In the genomic region with DNA sequence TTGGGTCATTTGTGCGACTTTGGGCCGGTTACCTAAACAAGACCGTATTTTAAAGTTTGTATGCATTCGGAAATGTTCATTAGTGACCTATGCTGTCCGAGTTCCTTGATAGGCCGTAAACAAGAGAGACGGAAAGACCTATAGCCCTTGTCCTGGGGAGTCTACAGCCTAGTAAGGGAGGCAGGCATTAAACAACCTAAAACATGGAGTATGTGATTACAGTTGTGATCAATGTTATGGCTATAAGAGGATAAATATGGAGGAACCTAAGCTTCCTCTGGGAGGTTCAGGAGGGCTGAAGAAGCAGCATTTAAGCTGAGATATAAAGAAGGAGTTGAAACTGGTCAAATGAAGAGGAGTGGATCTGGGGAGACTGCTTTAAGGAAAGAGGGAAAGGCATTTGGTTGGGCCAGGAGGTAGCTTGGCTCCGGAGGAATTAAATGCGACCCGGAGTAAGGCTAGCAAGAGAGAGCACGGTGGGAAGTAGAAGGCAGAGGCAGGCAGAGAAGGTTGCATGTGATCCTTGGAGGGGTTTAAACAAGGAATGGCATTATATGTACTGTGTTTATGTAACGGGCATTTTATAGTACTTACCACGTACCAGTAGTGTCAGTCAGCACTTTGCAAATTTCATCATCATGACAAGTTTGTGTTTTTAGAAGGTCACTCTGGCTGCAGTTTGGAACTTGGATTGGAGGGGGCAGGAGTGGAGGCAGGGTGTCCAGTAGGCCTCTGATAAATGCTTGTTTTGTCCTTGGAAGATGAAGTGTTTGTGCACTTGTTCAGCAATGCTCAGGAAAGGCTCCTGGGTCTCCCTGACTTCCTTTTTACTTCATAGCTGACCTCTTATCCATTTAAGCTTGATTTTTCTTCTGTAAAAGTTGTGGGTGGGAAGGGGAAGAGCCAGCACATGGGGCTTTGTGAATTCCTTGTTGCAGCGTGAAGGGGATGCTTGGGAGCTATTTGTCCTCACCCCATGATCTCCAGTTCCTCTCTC, we compare ENCODE assay signal across 6 cellular contexts. TPM values are rescaled to one million over a fixed set of nuclear protein-coding genes. Genes with fewer than 3 reads are reported as not detected.
DNase-seq lines count a peak whose midpoint lies in the region; ATAC-seq, FAIRE-seq and TF ChIP-seq lines count a peak whose summit lies in the region.

No MANE protein-coding gene starts in this region.

- peaks cover 16 to 19% of the 10 kb centered on the region in 2 experiments for H3K4me1 ChIP-seq in trophoblast cell (ENCODE audit: control insufficient read depth in 1 of 2, insufficient read depth in 2 of 2, low read length in 2 of 2)

- no peaks in the 10 kb centered on the region for H3K27me3 ChIP-seq in trophoblast cell (ENCODE audit: insufficient read depth, low read length)

- no peak for FAIRE-seq in H54 (lab: Jason Lieb, UNC)

- peak overlapping the region; percentile 48 for H2BK120ac ChIP-seq in trophoblast cell (ENCODE audit: insufficient read depth, low read length, poor library complexity)

- no peak for TF ChIP-seq POLR2A in H54 (IDR thresholded peaks at IDR 0.05; ENCODE audit: low read depth, low read length)

- no peak for DNase-seq in LNCaP clone FGC (ENCODE audit: low read depth)
- DNase-seq in chondrocyte (ENCODE audit: low spot score): no peak
- DNase-seq in trophoblast cell: peak in 1 of 2 donors; percentile 50
- no peak for DNase-seq in dermis blood vessel endothelial cell
- DNase-seq in H54 (ENCODE audit: insufficient read length, low spot score): no peak

- H3K4me3 ChIP-seq in LNCaP clone FGC (ENCODE audit: low read depth, low read length) (peak overlapping the region; percentile 73), trophoblast cell (ENCODE audit: low read depth, low read length) (no peak overlapping the region)

- H2AFZ ChIP-seq in trophoblast cell (ENCODE audit: insufficient read depth, low read length, poor library complexity): peak overlapping the region; percentile 51

- peak overlapping the region; percentile 7 for H2AK5ac ChIP-seq in trophoblast cell (ENCODE audit: low read length)

- TF ChIP-seq CTCF in LNCaP clone FGC (IDR thresholded peaks at IDR 0.05; ENCODE audit: control insufficient read depth, extremely low read depth, insufficient read depth) (no peak), chondrocyte (IDR thresholded peaks at IDR 0.05) (no peak)

- no peak overlapping the region for H2BK5ac ChIP-seq in trophoblast cell (ENCODE audit: low read depth, low read length, poor library complexity)

- H2BK12ac ChIP-seq in trophoblast cell (ENCODE audit: low read length): peak overlapping the region; percentile 30

- H3K79me1 ChIP-seq in trophoblast cell (ENCODE audit: low read length): peaks cover 12% of the 10 kb centered on the region

- peaks cover 55% of the 10 kb centered on the region for H3K4me1 Mint-ChIP-seq in chondrocyte (ENCODE audit: low read depth)

- peaks cover 3% of the 10 kb centered on the region for H3K9me3 Mint-ChIP-seq in chondrocyte (ENCODE audit: low read depth)

- H3K18ac ChIP-seq in trophoblast cell (ENCODE audit: low read length): peak overlapping the region; percentile 37

- peak overlapping the region; percentile 75 for H4K8ac ChIP-seq in trophoblast cell (ENCODE audit: low read depth, low read length)

- no CpG with 5 or more reads among the region's 14 CpGs for WGBS in trophoblast cell (ENCODE audit: extremely low coverage, insufficient coverage, insufficient read length)

- no peaks in the 10 kb centered on the region for H3K9me3 ChIP-seq in trophoblast cell (ENCODE audit: insufficient read depth, low read depth, low read length)

- no peaks in the 10 kb centered on the region for H3K27me3 Mint-ChIP-seq in chondrocyte (ENCODE audit: low read depth)

- no peak overlapping the region for H3K9ac ChIP-seq in trophoblast cell (ENCODE audit: low read length)

- H3K27ac ChIP-seq in trophoblast cell (ENCODE audit: low read depth, low read length): peak overlapping the region; percentile 43

- ATAC-seq in GM18858 (IDR thresholded peaks at IDR 0.05; ENCODE audit: unreplicated experiment): no peak

- H3K4ac ChIP-seq in trophoblast cell (ENCODE audit: low read depth, low read length): no peak overlapping the region

- no peak overlapping the region for H3K23ac ChIP-seq in trophoblast cell (ENCODE audit: low read length)

- H3K27ac Mint-ChIP-seq in chondrocyte (ENCODE audit: unreplicated experiment): peak overlapping the region; percentile 94

- peak overlapping the region; percentile 52 for H3K14ac ChIP-seq in trophoblast cell (ENCODE audit: low read length)

- peak overlapping the region; percentile 77 for H3K4me3 Mint-ChIP-seq in chondrocyte (ENCODE audit: unreplicated experiment)

- no peaks in the 10 kb centered on the region for H3K36me3 ChIP-seq in trophoblast cell (ENCODE audit: control insufficient read depth in 1 of 2, insufficient read depth in 2 of 2, low read length in 2 of 2)

- H3K4me2 ChIP-seq in trophoblast cell (ENCODE audit: low read length): peak overlapping the region; percentile 58

- H3K36me3 Mint-ChIP-seq in chondrocyte (ENCODE audit: low read depth): no peaks in the 10 kb centered on the region

- H4K91ac ChIP-seq in trophoblast cell (ENCODE audit: low read depth, low read length): peak overlapping the region; percentile 59

- peaks cover 4% of the 10 kb centered on the region for H3K79me2 ChIP-seq in trophoblast cell (ENCODE audit: control insufficient read depth, insufficient read depth, low read length, poor library complexity)

- H4K12ac ChIP-seq in trophoblast cell (ENCODE audit: low read depth, low read length): peak overlapping the region; percentile 26

RNA-seq across cellular contexts. Expression of a gene that starts 1.0 kb away (rescaled TPM):
- 5.1 to 7.7 TPM (median 6.5 TPM) in 3 replicates for total RNA-seq in chondrocyte
- polyA plus RNA-seq in trophoblast cell (2013): 21.5 and 23.7 TPM in 2 replicates
- 4.4 and 5.6 TPM in 2 replicates for total RNA-seq in dermis blood vessel endothelial cell

RNA-seq across cellular contexts. Expression of a gene that starts 25.4 kb away (rescaled TPM):
- total RNA-seq in chondrocyte (133 to 150 TPM (median 143 TPM) in 3 replicates), dermis blood vessel endothelial cell (18.2 and 24.4 TPM in 2 replicates)
- 29.2 and 29.4 TPM in 2 replicates for polyA plus RNA-seq in trophoblast cell (2013)

RNA-seq across cellular contexts. Expression of a gene that starts 47.6 kb away (rescaled TPM):
- total RNA-seq in chondrocyte (20.1 to 20.9 TPM (median 20.1 TPM) in 3 replicates), dermis blood vessel endothelial cell (16.7 and 19.7 TPM in 2 replicates)
- 15.6 and 16.1 TPM in 2 replicates for polyA plus RNA-seq in trophoblast cell (2013)

RNA-seq across cellular contexts. Expression of a gene that starts 48.8 kb away (rescaled TPM):
- total RNA-seq in chondrocyte: 16.9 to 18.1 TPM (median 17.1 TPM) in 3 replicates
- polyA plus RNA-seq in trophoblast cell (2013): 10.8 and 12.1 TPM in 2 replicates
- 19.6 and 20.6 TPM in 2 replicates for total RNA-seq in dermis blood vessel endothelial cell

RNA-seq across cellular contexts. Expression of a gene that starts 54.8 kb away (rescaled TPM):
- total RNA-seq in chondrocyte: 11.3 to 13.7 TPM (median 11.8 TPM) in 3 replicates
- polyA plus RNA-seq in trophoblast cell (2013): 4.4 and 4.7 TPM in 2 replicates
- 0.98 and 3.6 TPM in 2 replicates for total RNA-seq in dermis blood vessel endothelial cell
